19 cellular contexts compared by ENCODE assay signal in the genomic region with DNA sequence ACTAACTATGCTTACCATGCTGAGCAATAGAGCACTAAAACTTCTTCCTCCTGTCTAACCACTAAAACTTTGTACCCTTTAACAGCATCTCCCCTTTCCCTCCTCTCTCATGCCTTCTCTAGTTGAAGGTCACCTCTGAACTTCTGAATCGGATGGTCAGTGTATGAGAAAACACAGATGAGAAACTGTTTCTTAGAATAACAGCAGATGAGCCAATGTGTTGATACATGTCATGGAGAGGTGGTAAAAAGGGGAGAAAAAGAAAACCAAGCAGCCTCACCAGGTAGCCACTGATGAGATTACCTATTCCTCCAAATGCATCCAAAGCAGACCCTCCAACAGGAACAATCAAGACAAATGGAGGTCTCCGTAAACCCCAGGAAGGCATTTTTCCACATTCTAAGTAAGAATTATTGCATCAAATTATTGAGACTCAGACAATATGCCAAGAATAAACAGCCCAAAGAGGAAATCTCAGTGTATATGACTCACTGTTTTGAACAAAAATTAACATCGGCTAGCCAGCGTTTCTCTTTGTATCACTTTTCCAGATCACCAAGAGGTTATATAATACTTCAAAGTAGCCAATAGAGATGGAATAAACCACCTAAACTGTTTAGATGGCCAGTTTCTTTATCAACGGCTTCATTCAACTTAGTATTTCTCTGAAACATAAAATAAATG.
DNase-seq lines count a peak whose midpoint lies in the region; ATAC-seq, FAIRE-seq and TF ChIP-seq lines count a peak whose summit lies in the region.
"Had no signal": no experiment of that assay in that cellular context is flagged by ENCODE, and none has a peak within 500 bp of the region (broad histone marks: within the 10 kb centered on the region; RNA-seq: fewer than 3 reads in every experiment).

No MANE protein-coding gene starts in this region.

- H3K9me3 ChIP-seq in RWPE2 (ENCODE audit: severe bottlenecking), result no peaks in the 10 kb centered on the region
- no peaks in the 10 kb centered on the region for H3K9me3 ChIP-seq in fibroblast of lung (ENCODE audit: control insufficient read depth, insufficient read depth, low read depth, low read length)
- no peaks in the 10 kb centered on the region for H3K9me3 ChIP-seq in skeletal muscle satellite cell (replicated peaks; ENCODE audit: low read length)
- H3K9me3 ChIP-seq in kidney (ENCODE audit: control insufficient read depth in 1 of 2, low read length in 2 of 2), result no peaks in the 10 kb centered on the region

- peaks cover 11% of the 10 kb centered on the region for H3K4me1 ChIP-seq in RWPE2 (ENCODE audit: insufficient read depth, poor library complexity, severe bottlenecking)
- H3K4me1 ChIP-seq in fibroblast of lung (ENCODE audit: control insufficient read depth, extremely low read depth, insufficient read depth, low read length), result no peaks in the 10 kb centered on the region
- H3K4me1 ChIP-seq in skeletal muscle satellite cell (ENCODE audit: control insufficient read depth, insufficient read depth, low read length), result peaks cover 9% of the 10 kb centered on the region
- H3K4me1 ChIP-seq in kidney (ENCODE audit: control insufficient read depth in 1 of 2, insufficient read depth in 1 of 2, low read depth in 1 of 2, low read length in 2 of 2), result no peaks in the 10 kb centered on the region

- BruUV-seq in Calu3 (replicated peaks; lab: Mats Ljungman, UMichigan), result no TSS peak

- peak; percentile 42; the same call in 1 of the 3 replicates for ATAC-seq in RWPE2 (ENCODE audit: low read depth)
- ATAC-seq: activated naive CD4-positive, alpha-beta T cell treated with anti-CD3 and anti-CD28 coated beads, Interleukin-2, amount 50 U/mL, for 72 hours had no signal

- H3K9ac ChIP-seq in fibroblast of lung (ENCODE audit: insufficient read depth, low read length), result no peak overlapping the region
- H3K9ac ChIP-seq in skeletal muscle satellite cell (ENCODE audit: low read depth, low read length), result no peak overlapping the region
- H3K9ac ChIP-seq in kidney (ENCODE audit: low read length in 2 of 2), result no peak overlapping the region

- intact Hi-C loops in Calu3 (cut with micrococcal nuclease; ENCODE audit: unreplicated experiment), result loop anchor here (2.0 to 5.0 kb wide), 3 partner anchors 81 to 95 kb away; no protein-coding TSS in a partner anchor
- intact Hi-C loops in kidney (cut with DNase I), result no loop called here

- H3K4me3 ChIP-seq in RWPE2 (ENCODE audit: severe bottlenecking) (no peak overlapping the region), fibroblast of lung (replicated peaks in 1 of 4; ENCODE audit: control extremely low read depth in 1 of 4, insufficient read depth in 1 of 4, low read depth in 3 of 4, low read length in 4 of 4) (no peak overlapping the region), skeletal muscle satellite cell (ENCODE audit: low read length) (no peak overlapping the region), kidney (ENCODE audit: low read length in 2 of 2) (no peak overlapping the region)
- H3K4me3 ChIP-seq: PC-9 had no signal

- H3K36me3 Mint-ChIP-seq in Calu3 (ENCODE audit: insufficient read depth, unreplicated experiment), result no peaks in the 10 kb centered on the region
- H3K36me3 Mint-ChIP-seq: activated naive CD4-positive, alpha-beta T cell treated with anti-CD3 and anti-CD28 coated beads, Interleukin-2, amount 50 U/mL, for 72 hours had no signal

- H3K27ac ChIP-seq in RWPE2 (ENCODE audit: poor library complexity, severe bottlenecking) (no peak overlapping the region), fibroblast of lung (ENCODE audit: insufficient read depth, low read length) (no peak overlapping the region), kidney (ENCODE audit: low read depth in 2 of 2, low read length in 2 of 2) (no peak overlapping the region), caudate nucleus (ENCODE audit: low read depth, low read length) (no peak overlapping the region)
- H3K27ac ChIP-seq: PC-9 had no signal

- no peak for TF ChIP-seq CTCF in Calu3 (IDR thresholded peaks at IDR 0.05; ENCODE audit: unreplicated experiment)
- no peak for TF ChIP-seq CTCF in RWPE2 (IDR thresholded peaks at IDR 0.05; ENCODE audit: poor library complexity, severe bottlenecking)
- TF ChIP-seq CTCF in fibroblast of lung (conservative IDR thresholded peaks at IDR 0.05 in 1 of 2, IDR thresholded peaks at IDR 0.05 in 1 of 2; ENCODE audit: low read depth in 1 of 2, low read length in 2 of 2), result no peak
- TF ChIP-seq CTCF in kidney (IDR thresholded peaks at IDR 0.05; ENCODE audit: borderline replicate concordance, extremely low read depth, insufficient read depth), result no peak

- no peak overlapping the region for H2AFZ ChIP-seq in fibroblast of lung (ENCODE audit: low read length)
- H2AFZ ChIP-seq: PC-9 had no signal

- DNase-seq in Calu3 (no peak), RWPE2 (ENCODE audit: low spot score) (no peak), fibroblast of lung (ENCODE audit: low read depth in 2 of 2) (peak; percentile 61 to 74), kidney (no peak), caudate nucleus (lab: John Stamatoyannopoulos, UW) (no peak), T1000 (lab: John Stamatoyannopoulos, UW) (no peak), NCI-H1092 treated with DMSO at 0.1 percent for 48 hours (lab: John Stamatoyannopoulos, UW) (no peak)
- DNase-seq: activated T-cell treated with anti-CD3 and anti-CD28 coated beads, Interleukin-2, amount 50 U/mL, for 24 hours; C1 segment of cervical spinal cord; cerebellar nuclear complex; DMS153; NCI-H1048; NCI-H2107; NCI-H69; PC-9 had no signal

- CTCF ChIA-PET in Calu3 (lab: Charles Lee), result no interaction called here

- H3K4me2 ChIP-seq in fibroblast of lung (ENCODE audit: extremely low read depth, insufficient read depth, low read length) (no peak overlapping the region), skeletal muscle satellite cell (ENCODE audit: low read length) (peak overlapping the region; percentile 52)
- H3K4me2 ChIP-seq: PC-9 had no signal

- H3K36me3 ChIP-seq in RWPE2 (ENCODE audit: low read depth), result no peaks in the 10 kb centered on the region
- H3K36me3 ChIP-seq in fibroblast of lung (ENCODE audit: control insufficient read depth, insufficient read depth, low read length), result no peaks in the 10 kb centered on the region
- H3K36me3 ChIP-seq in skeletal muscle satellite cell (ENCODE audit: insufficient read depth, low read length), result no peaks in the 10 kb centered on the region
- no peaks in the 10 kb centered on the region for H3K36me3 ChIP-seq in kidney (ENCODE audit: control insufficient read depth in 1 of 2, insufficient read depth in 2 of 2, low read length in 2 of 2)

- no peaks in the 10 kb centered on the region for H3K79me2 ChIP-seq in fibroblast of lung (ENCODE audit: control insufficient read depth, insufficient read depth, low read length)

- peaks cover 39% of the 10 kb centered on the region for H3K4me1 Mint-ChIP-seq in Calu3 (ENCODE audit: low read depth, unreplicated experiment)

- H3K27me3 ChIP-seq in RWPE2 (ENCODE audit: insufficient read depth, poor library complexity, severe bottlenecking) (no peaks in the 10 kb centered on the region), fibroblast of lung (ENCODE audit: control insufficient read depth, insufficient read depth, low read length) (no peaks in the 10 kb centered on the region), skeletal muscle satellite cell (ENCODE audit: control insufficient read depth, insufficient read depth, low read length) (no peaks in the 10 kb centered on the region)

- no peaks in the 10 kb centered on the region for H4K20me1 ChIP-seq in fibroblast of lung (ENCODE audit: control insufficient read depth, extremely low read depth, insufficient read depth, low read length)

- H3K27me3 Mint-ChIP-seq in Calu3 (ENCODE audit: unreplicated experiment), result no peaks in the 10 kb centered on the region
- H3K27me3 Mint-ChIP-seq: activated T-cell treated with anti-CD3 and anti-CD28 coated beads, Interleukin-2, amount 50 U/mL, for 24 hours had no signal

- H3K4me3 Mint-ChIP-seq in Calu3 (ENCODE audit: low read depth, unreplicated experiment), result peak overlapping the region; percentile 13
- H3K4me3 Mint-ChIP-seq: activated T-cell treated with anti-CD3 and anti-CD28 coated beads, Interleukin-2, amount 50 U/mL, for 24 hours; neural crest cell had no signal

- no peak for FAIRE-seq in kidney (lab: Jason Lieb, UNC)
- FAIRE-seq: GM18507 had no signal

- H3K9me3 Mint-ChIP-seq in Calu3 (ENCODE audit: low read depth, unreplicated experiment), result peaks cover 4% of the 10 kb centered on the region
- H3K9me3 Mint-ChIP-seq: activated T-cell treated with anti-CD3 and anti-CD28 coated beads, Interleukin-2, amount 50 U/mL, for 24 hours had no signal

- peak overlapping the region; percentile 81 for H3K27ac Mint-ChIP-seq in Calu3 (ENCODE audit: unreplicated experiment)
- H3K27ac Mint-ChIP-seq: activated naive CD4-positive, alpha-beta T cell treated with anti-CD3 and anti-CD28 coated beads, Interleukin-2, amount 50 U/mL, for 72 hours; activated T-cell treated with anti-CD3 and anti-CD28 coated beads, Interleukin-2, amount 50 U/mL, for 24 hours had no signal

Comparison
In these comparisons a context has a peak if more than half of its experiments do, and no peak if none do; other contexts are left out.
1. DNase-seq: peak in fibroblast of lung (2 of 2); none in Calu3 (single experiment), RWPE2 (single experiment), kidney (single experiment), caudate nucleus (0 of 61), T1000 (single experiment) and NCI-H1092 treated with DMSO at 0.1 percent for 48 hours (single experiment).